Comparison of ENCODE assay signal across 22 cellular contexts in the genomic region with DNA sequence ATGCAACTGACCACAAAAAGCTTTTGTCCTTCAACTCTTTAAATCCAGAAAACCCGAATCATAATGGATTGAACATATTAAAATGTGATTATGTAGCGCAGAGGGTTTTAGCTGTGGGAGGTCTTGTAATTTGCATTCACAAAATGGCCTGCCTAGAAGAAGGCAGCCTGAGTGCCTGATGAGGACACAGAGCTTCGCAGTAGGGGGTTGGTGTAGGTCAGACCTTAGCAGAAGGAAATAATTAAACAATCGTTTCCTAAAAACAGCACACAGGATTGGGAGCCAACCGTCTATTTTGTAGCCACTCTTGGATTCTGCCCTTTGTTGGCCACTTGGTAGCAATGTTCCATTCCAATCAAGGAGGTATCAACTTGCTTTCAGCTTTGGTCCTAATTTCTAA.
"Had no signal": no experiment of that assay in that cellular context is flagged by ENCODE, and none has a peak within 500 bp of the region (broad histone marks: within the 10 kb centered on the region; RNA-seq: fewer than 3 reads in every experiment).

No MANE protein-coding gene starts in this region.

- H3K27me3 Mint-ChIP-seq: stimulated activated memory B cell treated with anti-CD40 and anti-IgM and Interleukin-4, amounts not matched to agents 10 μg/mL and 1 μg/mL and 100 μg/mL, for 72 hours had no signal

- H3K4me3 Mint-ChIP-seq: activated CD8-positive, alpha-beta memory T cell treated with anti-CD3 and anti-CD28 coated beads, Interleukin-2, amount 10 ng/mL, durations not matched to agents 7 days and 5 days; activated CD8-positive, alpha-beta T cell treated with anti-CD3 and anti-CD28 coated beads for 36 hours; activated naive CD4-positive, alpha-beta T cell treated with anti-CD3 and anti-CD28 coated beads, Interleukin-2, amount 10 ng/mL, durations not matched to agents 7 days and 5 days; nephron progenitor cell; stimulated activated memory B cell treated with anti-CD40 and anti-IgM and Interleukin-4, amounts not matched to agents 10 μg/mL and 1 μg/mL and 100 μg/mL, for 72 hours had no signal

- DNase-seq: activated CD4-positive, alpha-beta T cell treated with anti-CD3 and anti-CD28 coated beads for 48 hours; activated CD8-positive, alpha-beta memory T cell treated with anti-CD3 and anti-CD28 coated beads, Interleukin-2, amount 10 ng/mL, durations not matched to agents 7 days and 5 days; activated CD8-positive, alpha-beta T cell treated with anti-CD3 and anti-CD28 coated beads for 36 hours; activated effector memory CD4-positive, alpha-beta T cell treated with anti-CD3 and anti-CD28 coated beads, Interleukin-2, amount 50 U/mL, for 16 hours; activated naive CD4-positive, alpha-beta T cell treated with anti-CD3 and anti-CD28 coated beads, Interleukin-2, amount 10 ng/mL, durations not matched to agents 7 days and 5 days; activated T-cell treated with anti-CD3 and anti-CD28 coated beads for 4 hours; amygdala; effector CD4-positive, alpha-beta T cell; heart right ventricle; islet precursor cell; left cardiac atrium; mesendoderm; mucosa of descending colon; nephron progenitor cell; occipital lobe; right lobe of liver; small intestine; stimulated activated CD4-positive, alpha-beta T cell treated with anti-CD3 and anti-CD28 coated beads, Interleukin-2, amount 100 ng/mL, for 24 hours; stomach had no signal

- H3K4me1 Mint-ChIP-seq: activated CD8-positive, alpha-beta memory T cell treated with anti-CD3 and anti-CD28 coated beads, Interleukin-2, amount 10 ng/mL, durations not matched to agents 7 days and 5 days; activated naive CD4-positive, alpha-beta T cell treated with anti-CD3 and anti-CD28 coated beads, Interleukin-2, amount 10 ng/mL, durations not matched to agents 7 days and 5 days; nephron progenitor cell had no signal

- ATAC-seq: activated CD8-positive, alpha-beta memory T cell treated with anti-CD3 and anti-CD28 coated beads, Interleukin-2, amount 10 ng/mL, durations not matched to agents 7 days and 5 days; activated CD8-positive, alpha-beta T cell treated with anti-CD3 and anti-CD28 coated beads for 36 hours; heart right ventricle; left cardiac atrium; mucosa of descending colon; right lobe of liver; stimulated activated memory B cell treated with anti-CD40 and anti-IgM and Interleukin-4, amounts not matched to agents 10 μg/mL and 1 μg/mL and 100 μg/mL, for 72 hours had no signal

- H3K27me3 ChIP-seq: right lobe of liver, stomach, suprapubic skin, tibial nerve had no signal

- H3K4me1 ChIP-seq: heart right ventricle, right lobe of liver, stomach, tibial nerve had no signal

- H3K9me3 ChIP-seq: mucosa of descending colon, right lobe of liver, stomach, suprapubic skin, tibial nerve had no signal

- H3K27ac ChIP-seq: heart right ventricle, right lobe of liver, stomach, suprapubic skin, tibial nerve had no signal

- H3K9me3 Mint-ChIP-seq: activated CD8-positive, alpha-beta T cell treated with anti-CD3 and anti-CD28 coated beads for 36 hours; activated naive CD4-positive, alpha-beta T cell treated with anti-CD3 and anti-CD28 coated beads, Interleukin-2, amount 10 ng/mL, durations not matched to agents 7 days and 5 days; nephron progenitor cell; stimulated activated memory B cell treated with anti-CD40 and anti-IgM and Interleukin-4, amounts not matched to agents 10 μg/mL and 1 μg/mL and 100 μg/mL, for 72 hours had no signal

- H3K27ac Mint-ChIP-seq: activated CD8-positive, alpha-beta memory T cell treated with anti-CD3 and anti-CD28 coated beads, Interleukin-2, amount 10 ng/mL, durations not matched to agents 7 days and 5 days; activated CD8-positive, alpha-beta T cell treated with anti-CD3 and anti-CD28 coated beads for 36 hours; activated naive CD4-positive, alpha-beta T cell treated with anti-CD3 and anti-CD28 coated beads, Interleukin-2, amount 10 ng/mL, durations not matched to agents 7 days and 5 days; stimulated activated memory B cell treated with anti-CD40 and anti-IgM and Interleukin-4, amounts not matched to agents 10 μg/mL and 1 μg/mL and 100 μg/mL, for 72 hours had no signal

- H3K36me3 Mint-ChIP-seq: activated CD8-positive, alpha-beta memory T cell treated with anti-CD3 and anti-CD28 coated beads, Interleukin-2, amount 10 ng/mL, durations not matched to agents 7 days and 5 days; activated naive CD4-positive, alpha-beta T cell treated with anti-CD3 and anti-CD28 coated beads, Interleukin-2, amount 10 ng/mL, durations not matched to agents 7 days and 5 days had no signal

- H3K4me3 ChIP-seq: heart right ventricle, mucosa of descending colon, right lobe of liver, stomach, suprapubic skin, tibial nerve had no signal

- H3K36me3 ChIP-seq: heart right ventricle, right lobe of liver, stomach, suprapubic skin, tibial nerve had no signal
